In genomic region chr1:110872745-110873435, GRCh38 we compare ENCODE assay signal across 8 cellular contexts. TPM values are rescaled to one million over a fixed set of nuclear protein-coding genes. Genes with fewer than 3 reads are reported as not detected.
A peak's percentile ranks its signal among the peaks of the same experiment; 100 is the strongest.
DNase-seq lines count a peak whose midpoint lies in the region; ATAC-seq and TF ChIP-seq lines count a peak whose summit lies in the region.

CD53 (plus strand) TSS chr1:110873148; CDS start chr1:110891409, 18,261 bp downstream.

- peak within 1 kb of the TSS; percentile 98 for H3K27ac Mint-ChIP-seq in activated naive CD4-positive, alpha-beta T cell treated with anti-CD3 and anti-CD28 coated beads, Interleukin-2, amount 10 ng/mL, durations not matched to agents 7 days and 5 days
- no peak within 1 kb of the TSS for H3K27ac Mint-ChIP-seq in mesothelial cell of epicardium

- H3K4me1 ChIP-seq in mucosa of stomach (ENCODE audit: control insufficient read depth, insufficient read depth, low read length): peaks cover 7% of the 10 kb centered on the region

- no peaks in the 10 kb centered on the region for H3K36me3 ChIP-seq in mucosa of stomach (ENCODE audit: control insufficient read depth, insufficient read depth, low read length)

- H3K27me3 Mint-ChIP-seq in activated naive CD4-positive, alpha-beta T cell treated with anti-CD3 and anti-CD28 coated beads, Interleukin-2, amount 10 ng/mL, durations not matched to agents 7 days and 5 days: no peaks in the 10 kb centered on the region
- no peaks in the 10 kb centered on the region for H3K27me3 Mint-ChIP-seq in mesothelial cell of epicardium (ENCODE audit: low read depth)

- peak within 1 kb of the TSS; percentile 52 for H3K9ac ChIP-seq in mucosa of stomach (ENCODE audit: low read length)

- TF ChIP-seq CTCF in mesothelial cell of epicardium (IDR thresholded peaks at IDR 0.05; ENCODE audit: unreplicated experiment): no peak

- H3K27me3 ChIP-seq in mucosa of stomach (ENCODE audit: control insufficient read depth, insufficient read depth, low read length): no peaks in the 10 kb centered on the region

- peak; percentile 90 for DNase-seq in NOMO-1 treated with dmso at 0.1 percent for 144 hours (lab: John Stamatoyannopoulos, UW; ENCODE audit: unreplicated experiment)
- DNase-seq in activated naive CD4-positive, alpha-beta T cell treated with anti-CD3 and anti-CD28 coated beads, Interleukin-2, amount 10 ng/mL, durations not matched to agents 7 days and 5 days: peak; percentile 67
- DNase-seq in mesothelial cell of epicardium (ENCODE audit: low spot score in 2 of 2, unreplicated experiment in 2 of 2): no peak
- DNase-seq in HuH-7 (ENCODE audit: low spot score): no peak
- DNase-seq in SW480 (ENCODE audit: low spot score): no peak

- CTCF ChIA-PET in activated naive CD4-positive, alpha-beta T cell treated with anti-CD3 and anti-CD28 coated beads, Interleukin-2, amount 10 ng/mL, durations not matched to agents 7 days and 5 days (lab: Charles Lee): interaction anchor here (0.9 to 2.7 kb wide), 5 partner anchors 18 to 92 kb away, joined by 3 to 11 read pairs (median 5); no protein-coding TSS in a partner anchor

- H3K4me3 ChIP-seq in mucosa of stomach (ENCODE audit: low read length): no peak within 1 kb of the TSS

- ATAC-seq in GM21825 (IDR thresholded peaks at IDR 0.05; ENCODE audit: unreplicated experiment): peak; percentile 44

- peaks cover 3% of the 10 kb centered on the region for H3K9me3 Mint-ChIP-seq in activated naive CD4-positive, alpha-beta T cell treated with anti-CD3 and anti-CD28 coated beads, Interleukin-2, amount 10 ng/mL, durations not matched to agents 7 days and 5 days
- peaks cover 42% of the 10 kb centered on the region for H3K9me3 Mint-ChIP-seq in mesothelial cell of epicardium

- H3K4me1 Mint-ChIP-seq in activated naive CD4-positive, alpha-beta T cell treated with anti-CD3 and anti-CD28 coated beads, Interleukin-2, amount 10 ng/mL, durations not matched to agents 7 days and 5 days: peaks cover 39% of the 10 kb centered on the region
- no peaks in the 10 kb centered on the region for H3K4me1 Mint-ChIP-seq in mesothelial cell of epicardium

- H3K36me3 Mint-ChIP-seq in activated naive CD4-positive, alpha-beta T cell treated with anti-CD3 and anti-CD28 coated beads, Interleukin-2, amount 10 ng/mL, durations not matched to agents 7 days and 5 days: peaks cover 45% of the 10 kb centered on the region
- no peaks in the 10 kb centered on the region for H3K36me3 Mint-ChIP-seq in mesothelial cell of epicardium

- H3K9me3 ChIP-seq in mucosa of stomach (ENCODE audit: control insufficient read depth, low read length): no peaks in the 10 kb centered on the region

- peak; percentile 60 for TF ChIP-seq POLR2A in GM15510 (IDR thresholded peaks at IDR 0.05; ENCODE audit: borderline replicate concordance, extremely low read depth, insufficient read length)

- H3K4me3 Mint-ChIP-seq in activated naive CD4-positive, alpha-beta T cell treated with anti-CD3 and anti-CD28 coated beads, Interleukin-2, amount 10 ng/mL, durations not matched to agents 7 days and 5 days: peak within 1 kb of the TSS; percentile 93
- no peak within 1 kb of the TSS for H3K4me3 Mint-ChIP-seq in mesothelial cell of epicardium

RNA-seq across cellular contexts. Expression of gene CD53, which starts in this region (rescaled TPM):
- total RNA-seq in mesothelial cell of epicardium: not detected in 3 replicates

Comparison
In these comparisons a context has a peak if more than half of its experiments do, and no peak if none do; other contexts are left out.
1. DNase-seq: peak in NOMO-1 treated with dmso at 0.1 percent for 144 hours (single experiment) and activated naive CD4-positive, alpha-beta T cell treated with anti-CD3 and anti-CD28 coated beads, Interleukin-2, amount 10 ng/mL, durations not matched to agents 7 days and 5 days (single experiment); none in mesothelial cell of epicardium (0 of 2), HuH-7 (single experiment) and SW480 (single experiment).